Comparison of ENCODE assay signal across 11 cellular contexts in the genomic region with DNA sequence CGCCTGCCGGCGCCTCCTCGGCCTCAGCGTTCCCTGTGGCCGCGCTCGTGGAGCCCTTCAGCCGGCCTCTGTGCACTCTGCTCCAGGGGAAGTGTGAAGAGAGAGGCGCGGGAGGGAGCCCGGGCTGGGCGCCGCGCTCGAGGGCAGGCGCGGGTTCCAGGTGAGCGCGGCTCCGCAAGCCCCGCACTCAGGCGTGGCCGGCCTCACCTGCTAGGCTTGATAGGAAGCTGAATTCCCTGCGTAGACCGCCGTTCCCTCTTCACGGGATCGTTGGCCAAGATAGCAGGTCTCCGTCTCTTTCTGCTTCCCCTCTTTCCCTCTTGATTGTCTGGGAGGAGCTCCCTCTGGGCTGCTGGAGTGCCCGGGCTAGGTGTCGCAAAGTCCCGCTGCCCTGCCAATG.
DNase-seq lines count a peak whose midpoint lies in the region; ATAC-seq and TF ChIP-seq lines count a peak whose summit lies in the region.
"Had no signal": no experiment of that assay in that cellular context is flagged by ENCODE, and none has a peak within 500 bp of the region (broad histone marks: within the 10 kb centered on the region; RNA-seq: fewer than 3 reads in every experiment).

No MANE protein-coding gene starts in this region.

- H3K27me3 Mint-ChIP-seq in memory B cell (peaks cover 30% of the 10 kb centered on the region), type B pancreatic cell (peaks cover 77% of the 10 kb centered on the region)

- ATAC-seq in memory B cell (ENCODE audit: low read depth) (peak; percentile 26), GM18909 (IDR thresholded peaks at IDR 0.05; ENCODE audit: poor library complexity, unreplicated experiment) (no peak)
- ATAC-seq: GM12878 had no signal

- DNase-seq in NCI-H345 (lab: John Stamatoyannopoulos, UW) (peak; percentile 18), NCI-H345 treated with DMSO at 0.1 percent for 48 hours (lab: John Stamatoyannopoulos, UW; ENCODE audit: unreplicated experiment) (no peak), esophagus muscularis mucosa (ENCODE audit: extremely low spot score) (no peak), memory B cell (ENCODE audit: low spot score in 2 of 2) (no peak), type B pancreatic cell (ENCODE audit: extremely low spot score, unreplicated experiment) (no peak), superior temporal gyrus (ENCODE audit: extremely low spot score) (no peak)
- no peak for DNase-seq in activated effector memory CD4-positive, alpha-beta T cell treated with anti-CD3 and anti-CD28 coated beads, Interleukin-2, amount 50 U/mL, for 16 hours
- DNase-seq: NCI-H2029 treated with DMSO at 0.1 percent for 48 hours; stimulated activated CD4-positive, alpha-beta T cell treated with anti-CD3 and anti-CD28 coated beads, Interleukin-2, amount 100 ng/mL, for 24 hours had no signal

- no peak for TF ChIP-seq POLR2A in esophagus muscularis mucosa (IDR thresholded peaks at IDR 0.05; ENCODE audit: low read depth)

- H3K27ac Mint-ChIP-seq in memory B cell (no peak overlapping the region), type B pancreatic cell (no peak overlapping the region)

- H3K27me3 ChIP-seq in esophagus muscularis mucosa, result peaks cover 0 to 67% (median 0%) of the 10 kb centered on the region in 4 donors

- WGBS in esophagus muscularis mucosa, result 13% methylated on average over 9 of the region's 33 CpGs

- peaks cover 3 to 9% (median 7%) of the 10 kb centered on the region in 4 donors for H3K4me1 ChIP-seq in esophagus muscularis mucosa

- intact Hi-C loops in esophagus muscularis mucosa (cut with DNase I), result no loop called here

- H3K36me3 Mint-ChIP-seq in memory B cell (no peaks in the 10 kb centered on the region), type B pancreatic cell (no peaks in the 10 kb centered on the region)

- TF ChIP-seq EP300 in esophagus muscularis mucosa (IDR thresholded peaks at IDR 0.05), result no peak

- no peaks in the 10 kb centered on the region for H3K36me3 ChIP-seq in esophagus muscularis mucosa

- H3K4me3 Mint-ChIP-seq in memory B cell (no peak overlapping the region), type B pancreatic cell (peak overlapping the region; percentile 83)

- peak overlapping the region; percentile 31 to 49 (median 40) for H3K4me3 ChIP-seq in esophagus muscularis mucosa
- H3K4me3 ChIP-seq: GM12878 had no signal

- H3K4me1 Mint-ChIP-seq in memory B cell (peaks cover 6% of the 10 kb centered on the region), type B pancreatic cell (ENCODE audit: unreplicated experiment) (no peaks in the 10 kb centered on the region)

- no peak overlapping the region for H3K27ac ChIP-seq in esophagus muscularis mucosa (replicated peaks in 1 of 4)

- no peaks in the 10 kb centered on the region for H3K9me3 ChIP-seq in esophagus muscularis mucosa

- peaks cover 2% of the 10 kb centered on the region for H3K9me3 Mint-ChIP-seq in memory B cell
- peaks cover 5% of the 10 kb centered on the region for H3K9me3 Mint-ChIP-seq in type B pancreatic cell

- TF ChIP-seq CTCF in esophagus muscularis mucosa (IDR thresholded peaks at IDR 0.05) (no peak), type B pancreatic cell (conservative IDR thresholded peaks at IDR 0.05) (no peak)
